ENCODE assay signal across 21 cellular contexts in the genomic region with DNA sequence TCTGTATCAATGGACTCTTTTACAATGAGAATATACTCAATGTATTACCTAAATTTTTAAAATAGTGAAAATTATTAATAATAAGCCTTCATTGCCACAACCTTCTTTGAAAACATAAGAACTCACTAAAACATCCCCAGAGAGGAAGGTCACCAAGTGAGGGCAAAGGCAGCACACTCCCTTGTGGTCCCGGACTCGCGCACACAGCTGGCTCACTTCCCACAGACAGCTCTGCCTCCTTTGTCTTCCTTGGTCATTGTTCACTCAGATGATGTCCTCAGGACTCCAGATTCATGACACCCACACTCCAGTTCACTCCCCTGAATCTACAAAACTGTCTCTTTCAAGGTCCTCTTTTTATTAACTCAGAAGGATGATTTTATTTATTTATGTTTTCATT.
"Had no signal": no experiment of that assay in that cellular context is flagged by ENCODE, and none has a peak within 500 bp of the region (broad histone marks: within the 10 kb centered on the region; RNA-seq: fewer than 3 reads in every experiment).

No MANE protein-coding gene starts in this region.

- H3K27me3 Mint-ChIP-seq: activated CD4-positive, alpha-beta T cell treated with anti-CD3 and anti-CD28 coated beads for 36 hours; activated naive CD8-positive, alpha-beta T cell; central memory CD8-positive, alpha-beta T cell; natural killer cell treated with Interleukin-12 subunit alpha and Interleukin-12 subunit beta and Interleukin-15 and Interleukin-18, amount 100 ng/mL, for 72 hours had no signal

- H3K9me3 ChIP-seq: heart right ventricle, left ventricle myocardium inferior, tibial nerve had no signal

- H3K4me3 ChIP-seq: heart right ventricle, left ventricle myocardium inferior, lung, tibial nerve had no signal

- H3K27me3 ChIP-seq: heart right ventricle, tibial nerve had no signal

- DNase-seq: activated CD4-positive, alpha-beta T cell treated with anti-CD3 and anti-CD28 coated beads for 36 hours; activated CD4-positive, CD25-positive, alpha-beta regulatory T cell; activated CD8-positive, alpha-beta memory T cell treated with anti-CD3 and anti-CD28 coated beads, Interleukin-2, amount 50 U/mL, for 48 hours; activated T-cell treated with anti-CD3 and anti-CD28 coated beads, Interleukin-2, amount 50 U/mL, for 48 hours; foreskin fibroblast; heart right ventricle; kidney glomerular epithelial cell; left ventricle myocardium inferior; mesendoderm; small intestine; stimulated activated CD4-positive, alpha-beta T cell treated with anti-CD3 and anti-CD28 coated beads, Interleukin-1b, Interleukin-23, amount 100 ng/mL, for 48 hours; stimulated activated naive CD4-positive, alpha-beta T cell had no signal

- ATAC-seq: activated CD4-positive, alpha-beta T cell treated with anti-CD3 and anti-CD28 coated beads for 36 hours; esophagus mucosa; heart right ventricle; natural killer cell treated with Interleukin-12 subunit alpha and Interleukin-12 subunit beta and Interleukin-15 and Interleukin-18, amount 100 ng/mL, for 72 hours; sciatic nerve had no signal

- H3K27ac Mint-ChIP-seq: activated CD4-positive, alpha-beta T cell treated with anti-CD3 and anti-CD28 coated beads for 36 hours; activated naive CD8-positive, alpha-beta T cell; activated T-helper 2 cell treated with anti-CD3 and anti-CD28 coated beads, Interferon-gamma antibody, Interleukin-2, Interleukin-4, amounts not matched to agents 10 μg/mL and 5 μg/mL and 100 μg/mL, durations not matched to agents 14 hours and 24 hours and 36 hours; natural killer cell treated with Interleukin-12 subunit alpha and Interleukin-12 subunit beta and Interleukin-15 and Interleukin-18, amount 100 ng/mL, for 72 hours had no signal

- H3K4me3 Mint-ChIP-seq: activated CD4-positive, alpha-beta T cell treated with anti-CD3 and anti-CD28 coated beads for 36 hours; activated naive CD8-positive, alpha-beta T cell; central memory CD8-positive, alpha-beta T cell; natural killer cell treated with Interleukin-12 subunit alpha and Interleukin-12 subunit beta and Interleukin-15 and Interleukin-18, amount 100 ng/mL, for 72 hours had no signal

- FAIRE-seq: colon, small intestine had no signal

- H3K4me1 Mint-ChIP-seq: activated CD4-positive, alpha-beta T cell treated with anti-CD3 and anti-CD28 coated beads for 36 hours had no signal

- H3K27ac ChIP-seq: heart right ventricle, left ventricle myocardium inferior, tibial nerve had no signal

- H3K9me3 Mint-ChIP-seq: activated T-helper 2 cell treated with anti-CD3 and anti-CD28 coated beads, Interferon-gamma antibody, Interleukin-2, Interleukin-4, amounts not matched to agents 10 μg/mL and 5 μg/mL and 100 μg/mL, durations not matched to agents 14 hours and 24 hours and 36 hours; central memory CD8-positive, alpha-beta T cell; natural killer cell treated with Interleukin-12 subunit alpha and Interleukin-12 subunit beta and Interleukin-15 and Interleukin-18, amount 100 ng/mL, for 72 hours had no signal
